Comparison of ENCODE assay signal across 8 cellular contexts in the genomic region with DNA sequence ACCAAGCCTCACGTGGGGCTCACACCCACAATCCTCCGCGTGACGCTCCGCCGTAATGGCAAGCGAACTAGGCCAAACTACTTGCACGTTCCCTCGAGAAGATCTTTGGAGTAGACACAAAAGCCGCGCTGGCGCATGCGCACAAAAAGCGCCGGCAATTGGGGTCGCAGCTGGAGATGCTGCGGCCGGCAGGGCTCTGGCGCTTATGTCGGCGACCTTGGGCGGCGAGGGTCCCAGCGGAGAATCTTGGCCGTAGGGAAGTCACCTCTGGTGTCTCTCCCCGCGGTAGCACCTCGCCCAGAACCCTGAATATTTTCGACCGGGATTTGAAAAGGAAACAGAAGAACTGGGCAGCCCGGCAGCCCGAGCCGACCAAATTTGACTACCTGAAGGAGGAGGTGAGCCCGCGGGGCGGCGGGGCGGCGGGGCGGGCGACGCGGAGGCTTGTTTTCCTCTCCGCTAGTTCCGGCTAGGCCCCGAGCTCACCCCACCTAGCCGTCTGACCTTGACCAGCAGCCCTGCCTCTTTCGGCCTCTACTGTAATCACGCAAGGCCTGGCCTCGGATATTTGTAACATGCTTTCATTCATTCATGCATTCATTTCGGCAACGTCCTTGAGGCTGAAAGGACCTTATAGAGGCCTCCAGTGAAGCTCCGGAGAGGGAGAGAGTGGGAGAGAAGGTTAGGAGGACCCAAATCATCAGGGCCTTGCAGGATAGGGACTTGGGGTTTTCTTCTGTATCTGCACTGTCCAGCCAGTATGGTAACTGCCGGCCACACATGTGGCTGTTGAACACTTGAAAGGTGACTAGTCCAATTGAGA. TPM values are rescaled to one million over a fixed set of nuclear protein-coding genes. Genes with fewer than 3 reads are reported as not detected.
DNase-seq lines count a peak whose midpoint lies in the region; ATAC-seq and TF ChIP-seq lines count a peak whose summit lies in the region.

Gene ESF1 (minus strand): TSS at position 27 of the 823 bp plus-strand sequence. CDS start 1,779 bp downstream, outside the sequence.
A gene with protein sequence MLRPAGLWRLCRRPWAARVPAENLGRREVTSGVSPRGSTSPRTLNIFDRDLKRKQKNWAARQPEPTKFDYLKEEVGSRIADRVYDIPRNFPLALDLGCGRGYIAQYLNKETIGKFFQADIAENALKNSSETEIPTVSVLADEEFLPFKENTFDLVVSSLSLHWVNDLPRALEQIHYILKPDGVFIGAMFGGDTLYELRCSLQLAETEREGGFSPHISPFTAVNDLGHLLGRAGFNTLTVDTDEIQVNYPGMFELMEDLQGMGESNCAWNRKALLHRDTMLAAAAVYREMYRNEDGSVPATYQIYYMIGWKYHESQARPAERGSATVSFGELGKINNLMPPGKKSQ (plus strand): TSS at position 136 of the 823 bp plus-strand sequence. CDS start 41 bp downstream, at position 177.

- no peaks in the 10 kb centered on the region for H3K27me3 ChIP-seq in upper lobe of right lung

- H3K4me1 ChIP-seq in upper lobe of right lung = peaks cover 29% of the 10 kb centered on the region

- in situ Hi-C loops in GM13976 (cut with MboI; ENCODE audit: low sequenced_read_pairs, unreplicated experiment) = loop anchor here (25.0 kb wide), 1 partner anchor 473 kb away; no protein-coding TSS in a partner anchor

- no peaks in the 10 kb centered on the region for H3K9me3 ChIP-seq in upper lobe of right lung

- H3K27ac ChIP-seq in upper lobe of right lung = peak within 1 kb of the TSS; percentile 91

- ATAC-seq in HG02870 (IDR thresholded peaks at IDR 0.05; ENCODE audit: unreplicated experiment) (peak; percentile 93), left cardiac atrium (peak; percentile 100), upper lobe of right lung (peak; percentile 99)

- TF ChIP-seq CTCF in GM13976 (IDR thresholded peaks at IDR 0.05; ENCODE audit: borderline replicate concordance, control extremely low read depth, extremely low read depth, insufficient read depth, missing control alignments) (no peak), upper lobe of right lung (IDR thresholded peaks at IDR 0.05) (no peak)

- peak within 1 kb of the TSS; percentile 82 for H3K4me3 ChIP-seq in upper lobe of right lung

- DNase-seq in GM13976 (ENCODE audit: low spot score) = peak; percentile 93
- DNase-seq in NCI-H146 treated with DMSO at 0.1 percent for 48 hours (lab: John Stamatoyannopoulos, UW; ENCODE audit: unreplicated experiment) = peak; percentile 94
- peak; percentile 97 for DNase-seq in amniotic epithelial cell (ENCODE audit: low read depth)
- DNase-seq in left cardiac atrium = peak; percentile 96
- peak; percentile 98 for DNase-seq in posterior vena cava (ENCODE audit: low spot score)
- peak; percentile 97 for DNase-seq in upper lobe of right lung

- H3K36me3 ChIP-seq in upper lobe of right lung = peaks cover 39% of the 10 kb centered on the region

- intact Hi-C loops in T-helper 1 cell treated with Interleukin-12 subunit alpha and Interleukin-12 subunit beta and Interleukin-4 antibody, amounts not matched to agents 30 ng/mL and 1 ng/mL, for 36 hours (cut with micrococcal nuclease) = loop anchor here (1.0 to 5.0 kb wide), 4 partner anchors 13 to 563 kb away; partner anchors contain the start of gene ISM1
- intact Hi-C loops in left cardiac atrium (cut with DNase I) = no loop called here
- intact Hi-C loops in posterior vena cava (cut with DNase I) = no loop called here
- intact Hi-C loops in upper lobe of right lung (cut with DNase I) = no loop called here

RNA-seq across cellular contexts. Expression of gene ESF1, which starts in this region (rescaled TPM):
- total RNA-seq in T-helper 1 cell treated with Interleukin-12 subunit alpha and Interleukin-12 subunit beta and Interleukin-4 antibody, amounts not matched to agents 30 ng/mL and 1 ng/mL, for 36 hours = 18.0 and 18.2 TPM in 2 replicates
- 10 to 100 TPM; 11.6 to 18.7 TPM for total RNA-seq in left cardiac atrium
- total RNA-seq in posterior vena cava = 10 to 100 TPM; 19.1 to 22.8 TPM
- 15.1 TPM for total RNA-seq in upper lobe of right lung

RNA-seq across cellular contexts. Expression of the second gene that starts in this region (rescaled TPM):
- 29.8 and 33.1 TPM in 2 replicates for total RNA-seq in T-helper 1 cell treated with Interleukin-12 subunit alpha and Interleukin-12 subunit beta and Interleukin-4 antibody, amounts not matched to agents 30 ng/mL and 1 ng/mL, for 36 hours
- total RNA-seq in left cardiac atrium = 10 to 100 TPM; 46.4 to 67.6 TPM
- total RNA-seq in posterior vena cava = 10 to 100 TPM; 25.5 to 30.2 TPM
- total RNA-seq in upper lobe of right lung = 20.1 TPM

Comparison
In these comparisons a context has a peak if more than half of its experiments do, and no peak if none do; other contexts are left out.
1. Peak in every context shown above with its lines: DNase-seq, ATAC-seq, H3K4me3 ChIP-seq and H3K27ac ChIP-seq.